Comparison of ENCODE assay signal across 8 cellular contexts in the genomic region with DNA sequence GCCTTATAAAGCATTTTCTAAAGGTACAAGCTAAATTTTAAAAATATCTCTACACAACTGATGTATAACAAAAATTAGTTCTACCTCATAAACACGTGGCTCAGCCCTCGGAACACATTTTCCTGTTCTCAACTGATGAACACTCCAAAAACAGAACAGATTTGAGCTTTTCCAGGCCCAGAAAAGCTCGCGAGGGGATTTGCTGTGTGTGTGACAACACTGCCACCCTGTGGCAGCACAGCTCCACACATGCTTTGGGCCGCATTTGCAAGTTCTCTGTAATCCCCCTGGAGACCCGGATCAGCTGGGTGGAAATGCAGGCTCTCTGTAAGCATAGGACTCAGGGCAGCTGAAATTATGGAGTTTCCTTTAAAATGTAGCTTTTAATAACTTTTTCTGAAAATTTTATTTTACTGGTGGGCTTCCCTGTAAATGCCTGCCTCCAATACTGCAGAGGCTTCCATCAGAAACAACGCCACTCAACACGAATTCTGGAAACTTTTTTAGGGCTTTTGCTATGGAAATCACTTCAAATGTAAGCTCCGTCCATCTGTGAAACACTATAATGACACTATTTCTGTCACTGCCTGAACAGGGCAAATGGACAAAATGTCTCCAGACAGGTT.
DNase-seq lines count a peak whose midpoint lies in the region; ATAC-seq, FAIRE-seq and TF ChIP-seq lines count a peak whose summit lies in the region.

No MANE protein-coding gene starts in this region.

- no peak overlapping the region for H3K4ac ChIP-seq in H1 (replicated peaks; ENCODE audit: insufficient read length, low read depth, low read length)

- H2BK15ac ChIP-seq in H1 (ENCODE audit: low read length) = no peak overlapping the region

- peak; percentile 64 for ATAC-seq in HG02678 (IDR thresholded peaks at IDR 0.05; ENCODE audit: unreplicated experiment)
- ATAC-seq in GM18873 (IDR thresholded peaks at IDR 0.05; ENCODE audit: low FRiP score, unreplicated experiment) = no peak

- no peak overlapping the region for H3K27ac ChIP-seq in H1 (ENCODE audit: low read depth, low read length)

- no peak overlapping the region for H3K4me2 ChIP-seq in H1 (ENCODE audit: insufficient read depth in 1 of 2, low read depth in 2 of 2, low read length in 2 of 2)

- H4K5ac ChIP-seq in H1 (ENCODE audit: insufficient read length, low read depth, low read length) = no peak overlapping the region

- no peak overlapping the region for H2BK12ac ChIP-seq in H1 (ENCODE audit: low read depth, low read length)

- H2AK5ac ChIP-seq in H1 (ENCODE audit: low read depth, low read length) = no peak overlapping the region

- TF ChIP-seq POLR2A in H1 (IDR thresholded peaks at IDR 0.05; ENCODE audit: control extremely low read depth in 1 of 2, low read depth in 2 of 2, low read length in 2 of 2) = no peak

- no peak overlapping the region for H3K9ac ChIP-seq in H1 (replicated peaks in 1 of 4; ENCODE audit: extremely low read depth in 1 of 4, low read depth in 3 of 4, low read length in 3 of 4)

- no peaks in the 10 kb centered on the region for H3K79me1 ChIP-seq in H1 (ENCODE audit: low read depth, low read length)

- H3K79me2 ChIP-seq in H1 (ENCODE audit: control insufficient read depth in 1 of 2, insufficient read depth in 2 of 2, low read length in 2 of 2) = no peaks in the 10 kb centered on the region

- no peak overlapping the region for H4K8ac ChIP-seq in H1 (ENCODE audit: extremely low read depth, insufficient read depth, low read length)

- no peak overlapping the region for H3K4me3 ChIP-seq in H1 (ENCODE audit: extremely low read depth in 1 of 4, insufficient read depth in 2 of 4, low read depth in 3 of 4, low read length in 4 of 4)

- peak; percentile 93 to 96 (median 95) for TF ChIP-seq CTCF in H1 (IDR thresholded peaks at IDR 0.05; ENCODE audit: control extremely low read depth in 1 of 3, insufficient read depth in 1 of 3, low read depth in 1 of 3, low read length in 3 of 3)

- no peak overlapping the region for H4K91ac ChIP-seq in H1 (replicated peaks; ENCODE audit: insufficient read length, low read length)

- no peak overlapping the region for H3K56ac ChIP-seq in H1 (replicated peaks; ENCODE audit: insufficient read length, low read depth, low read length)

- POLR2A ChIA-PET in H1 (lab: Charles Lee; ENCODE audit: partially characterized antibody) = interaction anchor here (1.3 kb wide), 1 partner anchor 207 kb away, joined by 3 read pairs; no protein-coding TSS in a partner anchor

- no peaks in the 10 kb centered on the region for H3K9me3 ChIP-seq in H1 (ENCODE audit: insufficient read depth in 2 of 2, low read depth in 1 of 2, low read length in 1 of 2)

- peak; percentile 96 to 98 for TF ChIP-seq RAD21 in H1 (IDR thresholded peaks at IDR 0.05 in 1 of 2, conservative IDR thresholded peaks at IDR 0.05 in 1 of 2; ENCODE audit: low read depth in 2 of 2, low read length in 2 of 2)

- no peak overlapping the region for H2BK20ac ChIP-seq in H1 (ENCODE audit: low read length)

- no peaks in the 10 kb centered on the region for H4K20me1 ChIP-seq in H1 (replicated peaks in 1 of 2; ENCODE audit: control insufficient read depth in 1 of 2, insufficient read depth in 2 of 2, low read length in 2 of 2)

- peaks cover 0 to 5% (median 0%) of the 10 kb centered on the region in 4 experiments; a peak in 2 of 7 replicates for H3K4me1 ChIP-seq in H1 (replicated peaks in 1 of 4; ENCODE audit: control insufficient read depth in 3 of 4, insufficient read depth in 4 of 4, low read length in 3 of 4)

- no peaks in the 10 kb centered on the region for H3K27me3 ChIP-seq in H1 (replicated peaks in 1 of 4; ENCODE audit: control insufficient read depth in 3 of 4, extremely low read depth in 1 of 4, insufficient read depth in 3 of 4, low read length in 3 of 4)

- peak; percentile 85 for DNase-seq in Daoy (ENCODE audit: low read depth)
- peak; percentile 53 for DNase-seq in NCI-H510A (lab: John Stamatoyannopoulos, UW)
- peak; percentile 78 for DNase-seq in activated CD8-positive, alpha-beta memory T cell treated with anti-CD3 and anti-CD28 coated beads for 24 hours
- peak; percentile 60 to 80 for DNase-seq in H1 (ENCODE audit: low read depth in 1 of 2, low spot score in 2 of 2)
- DNase-seq in middle frontal gyrus (ENCODE audit: extremely low spot score, low spot score) = peak; percentile 70
- DNase-seq in stimulated activated CD8-positive, alpha-beta memory T cell treated with anti-CD3 and anti-CD28 coated beads, Interleukin-4, amount 100 ng/mL, for 48 hours = peak; percentile 66

- no peak overlapping the region for H3K18ac ChIP-seq in H1 (ENCODE audit: extremely low read depth, low read length)

- H3K36me3 ChIP-seq in H1 (ENCODE audit: control insufficient read depth in 2 of 4, insufficient read depth in 4 of 4, low read length in 3 of 4) = no peaks in the 10 kb centered on the region

- CTCF ChIA-PET in H1 (lab: Charles Lee; ENCODE audit: partially characterized antibody) = interaction anchor here (0.6 to 7.8 kb wide), 96 partner anchors 9 to 1068 kb away, joined by 3 to 155 read pairs (median 4); a partner anchor contains a TSS

- no peak overlapping the region for H3K14ac ChIP-seq in H1 (ENCODE audit: insufficient read length)

- H2BK5ac ChIP-seq in H1 (ENCODE audit: low read depth, low read length) = no peak overlapping the region

- FAIRE-seq in H1 (lab: Jason Lieb, UNC) = peak; percentile 82

- H2AFZ ChIP-seq in H1 (ENCODE audit: low read length) = no peak overlapping the region

- no peak overlapping the region for H2BK120ac ChIP-seq in H1 (replicated peaks; ENCODE audit: low read depth, low read length)

- no peaks in the 10 kb centered on the region; the same call in 1 of the 2 replicates for H3K23me2 ChIP-seq in H1 (ENCODE audit: low read depth, low read length)

- WGBS in H1 (ENCODE audit: extremely low coverage in 1 of 2, insufficient coverage in 1 of 2, insufficient read length in 1 of 2, insufficient replicate concordance in 2 of 2, low coverage in 1 of 2, low lambda C conversion rate in 2 of 2, missing lambda C conversion rate in 1 of 2), 2 experiments = 41% methylated on average over 9 of the region's 9 CpGs; no CpG with 5 or more reads in 1 of the 2 experiments

- no peak for TF ChIP-seq EP300 in H1 (IDR thresholded peaks at IDR 0.05; ENCODE audit: borderline replicate concordance in 1 of 2, low read depth in 2 of 2, low read length in 2 of 2)

- no peak overlapping the region for H3K23ac ChIP-seq in H1 (ENCODE audit: insufficient read length)

TF ChIP-seq in H1, 55 proteins besides CTCF, POLR2A, EP300 and RAD21:
- TF ChIP-seq, protein P1, sequence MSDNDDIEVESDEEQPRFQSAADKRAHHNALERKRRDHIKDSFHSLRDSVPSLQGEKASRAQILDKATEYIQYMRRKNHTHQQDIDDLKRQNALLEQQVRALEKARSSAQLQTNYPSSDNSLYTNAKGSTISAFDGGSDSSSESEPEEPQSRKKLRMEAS (IDR thresholded peaks at IDR 0.05) = no peak
- TF ChIP-seq TEAD4 (IDR thresholded peaks at IDR 0.05; ENCODE audit: low read depth, low read length) = no peak
TF ChIP-seq in H1: peak in this region for 0.
